1 cellular context compared by ENCODE assay signal in genomic region chr11:65454696-65455456, GRCh38.
A peak's percentile ranks its signal among the peaks of the same experiment; 100 is the strongest.
TF ChIP-seq lines count a peak whose summit lies in the region.

No MANE protein-coding gene starts in this region.

TF ChIP-seq in GM12878, 131 proteins besides CTCF, POLR2A, EP300 and RAD21 (continued from another document and continues in another):
- TF ChIP-seq MLLT1 (IDR thresholded peaks at IDR 0.05), result peak; percentile 69
- no peak for TF ChIP-seq STAT1 (conservative IDR thresholded peaks at IDR 0.05)
- no peak for TF ChIP-seq SKIL (IDR thresholded peaks at IDR 0.05; ENCODE audit: low read depth, poor library complexity, severe bottlenecking)
- peak; percentile 17; the same call in 1 of the 2 replicates for TF ChIP-seq ZBTB40 (IDR thresholded peaks at IDR 0.05; ENCODE audit: borderline replicate concordance)
- no peak for TF ChIP-seq NR2C2 (IDR thresholded peaks at IDR 0.05; ENCODE audit: borderline replicate concordance, control insufficient read depth, insufficient read length, low read depth)
- no peak for TF ChIP-seq KDM1A (IDR thresholded peaks at IDR 0.05; ENCODE audit: borderline replicate concordance)
- TF ChIP-seq WRNIP1 (IDR thresholded peaks at IDR 0.05; ENCODE audit: borderline replicate concordance, low read depth, low read length), result no peak
- TF ChIP-seq CHD1 (IDR thresholded peaks at IDR 0.05; ENCODE audit: low read depth, low read length), result no peak
- TF ChIP-seq POU2F2 (IDR thresholded peaks at IDR 0.05; ENCODE audit: borderline replicate concordance, low read depth, low read length), result peak; percentile 87; the same call in 2 of the 3 replicates
- no peak for TF ChIP-seq RCOR1 (conservative IDR thresholded peaks at IDR 0.05; ENCODE audit: low read depth, low read length)
- TF ChIP-seq ZNF217 (IDR thresholded peaks at IDR 0.05), result no peak
- peak; percentile 87 for TF ChIP-seq CBFB (IDR thresholded peaks at IDR 0.05; ENCODE audit: low read depth)
- peak; percentile 99 for TF ChIP-seq POLR2AphosphoS2 (IDR thresholded peaks at IDR 0.05; ENCODE audit: low read depth, low read length)
- no peak for TF ChIP-seq BCLAF1 (IDR thresholded peaks at IDR 0.05)
- TF ChIP-seq RUNX3 (IDR thresholded peaks at IDR 0.05; ENCODE audit: low read length), result peak; percentile 2; the same call in 1 of the 2 replicates
- no peak for TF ChIP-seq IRF4 (IDR thresholded peaks at IDR 0.05; ENCODE audit: low read depth, low read length)
- no peak for TF ChIP-seq ZNF622 (IDR thresholded peaks at IDR 0.05)
- TF ChIP-seq SIX5 (IDR thresholded peaks at IDR 0.05; ENCODE audit: low read depth, low read length, severe bottlenecking), result no peak
- no peak for TF ChIP-seq SREBF1 (IDR thresholded peaks at IDR 0.05; ENCODE audit: low read length)
- peak; percentile 59; the same call in 1 of the 2 replicates for TF ChIP-seq NBN (IDR thresholded peaks at IDR 0.05)
- no peak for TF ChIP-seq RFX5 (IDR thresholded peaks at IDR 0.05; ENCODE audit: low read depth, low read length)
- TF ChIP-seq PAX5 (IDR thresholded peaks at IDR 0.05; ENCODE audit: borderline replicate concordance, low read depth, low read length), result no peak
- TF ChIP-seq ZNF384 (IDR thresholded peaks at IDR 0.05; ENCODE audit: borderline replicate concordance, low read depth, low read length), result no peak
- no peak for TF ChIP-seq IRF3 (IDR thresholded peaks at IDR 0.05)
- TF ChIP-seq HSF1 (IDR thresholded peaks at IDR 0.05; ENCODE audit: low read depth, low read length), result no peak
- peak; percentile 29; the same call in 1 of the 2 replicates for TF ChIP-seq ATF7 (IDR thresholded peaks at IDR 0.05; ENCODE audit: low read depth)
- TF ChIP-seq RBBP5 (conservative IDR thresholded peaks at IDR 0.05), result no peak
- TF ChIP-seq IKZF2 (IDR thresholded peaks at IDR 0.05), result 0 out of 4 replicates have a peak, but pooled peaks of 1 of the 2 experiments have one; percentile 10
- peak; percentile 98 for TF ChIP-seq PML (IDR thresholded peaks at IDR 0.05; ENCODE audit: low read length)
- TF ChIP-seq NFXL1 (IDR thresholded peaks at IDR 0.05; ENCODE audit: borderline replicate concordance), result 0 out of 2 replicates have a peak, but pooled peaks have one; percentile 57
- TF ChIP-seq FOS (IDR thresholded peaks at IDR 0.05; ENCODE audit: borderline replicate concordance, extremely low read depth, insufficient read length), result no peak
- no peak for TF ChIP-seq MYC (IDR thresholded peaks at IDR 0.05; ENCODE audit: insufficient read depth, insufficient read length, insufficient replicate concordance, low read length, severe bottlenecking)
- TF ChIP-seq POLR2AphosphoS5 (IDR thresholded peaks at IDR 0.05; ENCODE audit: low read length), result peak; percentile 99
- no peak for TF ChIP-seq BRCA1 (IDR thresholded peaks at IDR 0.05; ENCODE audit: low read depth, low read length)
- TF ChIP-seq STAT3 (IDR thresholded peaks at IDR 0.05; ENCODE audit: low read depth, low read length), result no peak
- no peak for TF ChIP-seq ATF3 (IDR thresholded peaks at IDR 0.05; ENCODE audit: borderline replicate concordance, extremely low read depth, low read depth, low read length)
- no peak for TF ChIP-seq CHD4 (IDR thresholded peaks at IDR 0.05)
- peak; percentile 14; the same call in 1 of the 2 replicates for TF ChIP-seq HCFC1 (IDR thresholded peaks at IDR 0.05; ENCODE audit: low read length)
- TF ChIP-seq YY1 (IDR thresholded peaks at IDR 0.05; ENCODE audit: low read depth, low read length), result 0 out of 2 replicates have a peak, but pooled peaks have one; percentile 18
- no peak for TF ChIP-seq BMI1 (IDR thresholded peaks at IDR 0.05; ENCODE audit: borderline replicate concordance)
- TF ChIP-seq NFYA (IDR thresholded peaks at IDR 0.05; ENCODE audit: borderline replicate concordance, low read depth, low read length), result no peak
- TF ChIP-seq PKNOX1 (IDR thresholded peaks at IDR 0.05), result no peak
- TF ChIP-seq ZNF687 (IDR thresholded peaks at IDR 0.05), result peak; percentile 83
